In the genomic region with DNA sequence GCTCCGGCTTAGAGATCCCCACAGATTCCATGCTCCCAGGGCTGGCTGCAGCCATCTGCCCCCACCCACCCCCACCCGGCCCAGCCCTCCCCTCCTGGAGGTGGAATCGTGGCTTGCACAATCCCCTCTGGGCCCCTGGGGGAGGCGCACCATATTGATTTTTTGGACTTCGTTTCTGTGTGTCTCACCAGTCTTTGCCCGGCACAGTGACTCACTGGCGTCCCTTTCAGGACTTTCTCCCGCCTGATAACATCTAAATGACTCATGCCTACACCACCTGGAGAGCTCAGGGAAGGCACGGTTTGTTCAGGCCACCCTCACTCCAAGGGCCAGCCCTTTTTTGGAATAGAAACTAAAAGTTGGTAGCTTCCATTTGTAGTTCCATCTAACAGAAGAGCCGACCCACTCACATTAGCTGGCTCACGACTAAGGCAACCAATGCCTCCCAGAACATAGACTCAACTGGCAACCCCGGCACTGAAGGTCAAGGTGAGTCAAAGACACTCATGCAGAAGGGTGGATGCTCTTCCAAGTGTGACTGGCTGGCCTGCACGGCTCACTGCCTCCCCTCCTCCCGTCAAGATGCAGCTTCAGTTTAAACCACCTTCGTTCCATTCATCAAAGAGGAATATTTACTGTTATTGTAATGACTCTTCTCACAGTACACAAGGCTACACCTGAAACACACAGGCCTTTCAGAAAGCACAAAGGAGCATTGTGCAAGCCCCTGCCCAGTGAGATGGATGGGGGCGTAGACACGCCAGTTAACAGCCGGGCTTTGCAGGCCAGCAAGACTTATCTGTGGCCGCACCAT, we compare ENCODE assay signal across 8 cellular contexts. TPM values are rescaled to one million over a fixed set of nuclear protein-coding genes. Genes with fewer than 3 reads are reported as not detected.
DNase-seq lines count a peak whose midpoint lies in the region; TF ChIP-seq lines count a peak whose summit lies in the region.

No MANE protein-coding gene starts in this region.

- H3K4me3 ChIP-seq in BLaER1: no peak overlapping the region

- no peak overlapping the region for H3K9ac ChIP-seq in BLaER1

- H3K4me2 ChIP-seq in BLaER1: peak overlapping the region; percentile 67

- peaks cover 14% of the 10 kb centered on the region for H3K9me3 Mint-ChIP-seq in HFFc6

- peaks cover 9% of the 10 kb centered on the region for H3K36me3 Mint-ChIP-seq in HFFc6 (ENCODE audit: low read depth)

- no peak for TF ChIP-seq POLR2A in erythroblast (IDR thresholded peaks at IDR 0.05; ENCODE audit: low read length)

- no peaks in the 10 kb centered on the region for H3K27me3 ChIP-seq in BLaER1

- H3K27ac Mint-ChIP-seq in HFFc6: peak overlapping the region; percentile 11; the same call in 1 of the 2 replicates

- H3K27ac ChIP-seq in BLaER1 (peak overlapping the region; percentile 25), RWPE1 (peak overlapping the region; percentile 97)

- 0 out of 2 replicates have a peak, but pooled peaks cover 3% of the 10 kb centered on the region for H3K36me3 ChIP-seq in BLaER1

- no peaks in the 10 kb centered on the region for H4K20me1 ChIP-seq in BLaER1

- DNase-seq in HFFc6: peak; percentile 78
- peak; percentile 94 for DNase-seq in RWPE1 (ENCODE audit: low spot score)
- peak; percentile 95 for DNase-seq in islet precursor cell
- DNase-seq in NAMALWA (ENCODE audit: low spot score): no peak
- no peak for DNase-seq in NCI-H1092 treated with DMSO at 0.1 percent for 48 hours (lab: John Stamatoyannopoulos, UW)
- DNase-seq in erythroblast (lab: John Stamatoyannopoulos, UW): no peak
- no peak for DNase-seq in GOT3 (lab: John Stamatoyannopoulos, UW)

- TF ChIP-seq CTCF in HFFc6 (IDR thresholded peaks at IDR 0.05): no peak
- no peak for TF ChIP-seq CTCF in RWPE1 (conservative IDR thresholded peaks at IDR 0.05; ENCODE audit: low read depth)

- CTCF ChIA-PET in RWPE1 (lab: Yijun Ruan, JAX): interaction anchor here (0.6 to 0.7 kb wide), 2 partner anchors 26 to 299 kb away, joined by 3 read pairs; no protein-coding TSS in a partner anchor

- H3K27me3 Mint-ChIP-seq in HFFc6 (ENCODE audit: insufficient read depth): no peaks in the 10 kb centered on the region; the same call in 1 of the 2 replicates

- peak overlapping the region; percentile 47; the same call in 1 of the 2 replicates for H3K4me3 Mint-ChIP-seq in HFFc6

- POLR2A ChIA-PET in RWPE1 (lab: Yijun Ruan, JAX; ENCODE audit: low non-redundant PET): interaction anchor here (0.5 to 1.1 kb wide), 2 partner anchors 21 to 562 kb away, joined by 3 to 4 read pairs; no protein-coding TSS in a partner anchor

- H3K4me1 ChIP-seq in BLaER1: peaks cover 37% of the 10 kb centered on the region

- H3K9me3 ChIP-seq in BLaER1: peaks cover 21% of the 10 kb centered on the region

- peaks cover 26% of the 10 kb centered on the region for H3K4me1 Mint-ChIP-seq in HFFc6 (ENCODE audit: low read depth)

RNA-seq across cellular contexts. Expression of a gene that starts 18.1 kb away (rescaled TPM):
- 10 to 100 TPM; 23.2 to 33.3 (median 29.0) TPM for total RNA-seq in HFFc6 (2021; fragmentation: NEBNext Ultra II Directional; extraction: Animal tissue kit (Norgen Biotek cat#: 25700))

Comparison
In these comparisons a context has a peak if more than half of its experiments do, and no peak if none do; other contexts are left out.
1. DNase-seq: peak in HFFc6 (single experiment), RWPE1 (single experiment) and islet precursor cell (single experiment); none in NAMALWA (single experiment), NCI-H1092 treated with DMSO at 0.1 percent for 48 hours (single experiment), erythroblast (0 of 2) and GOT3 (single experiment).